Comparison of ENCODE assay signal across 29 cellular contexts in genomic region chr16:17743158-17743557, GRCh38.
"Had no signal": no experiment of that assay in that cellular context is flagged by ENCODE, and none has a peak within 500 bp of the region (broad histone marks: within the 10 kb centered on the region; RNA-seq: fewer than 3 reads in every experiment).

No MANE protein-coding gene starts in this region.

- DNase-seq: dermis blood vessel endothelial cell; effector memory CD8-positive, alpha-beta T cell; erythroblast; heart left ventricle; left cardiac atrium; left lung; mesenchymal stem cell; mucosa of descending colon; naive B cell; right cardiac atrium; stimulated activated CD4-positive, alpha-beta T cell treated with anti-CD3 and anti-CD28 coated beads, Interleukin-12 subunit alpha, Interleukin-12 subunit beta, amount 100 ng/mL, for 4 hours; stimulated activated CD4-positive, alpha-beta T cell treated with anti-CD3 and anti-CD28 coated beads, Interleukin-1b, Interleukin-23, amount 100 ng/mL, for 48 hours; stimulated activated CD4-positive, alpha-beta T cell treated with anti-CD3 and anti-CD28 coated beads, Interleukin-4, amount 100 ng/mL, for 1 hour; stimulated activated naive CD4-positive, alpha-beta T cell treated with Interleukin-2 at 50 U/mL for 16 hours; stomach; thyroid gland; trophoblast cell had no signal

- H3K9ac ChIP-seq: neural progenitor cell had no signal

- H3K4me1 Mint-ChIP-seq: naive B cell; stimulated activated effector memory CD8-positive, alpha-beta T cell treated with anti-CD3 and anti-CD28 coated beads, Interleukin-12 subunit alpha, Interleukin-12 subunit beta, amount 100 ng/mL, for 72 hours had no signal

- H3K9me3 Mint-ChIP-seq: effector memory CD8-positive, alpha-beta T cell; mesothelial cell of epicardium; natural killer cell treated with Interleukin-12 subunit alpha and Interleukin-12 subunit beta and Interleukin-15 and Interleukin-18, amount 100 ng/mL, for 72 hours; neural progenitor cell; stimulated activated effector memory CD8-positive, alpha-beta T cell treated with anti-CD3 and anti-CD28 coated beads, Interleukin-12 subunit alpha, Interleukin-12 subunit beta, amount 100 ng/mL, for 72 hours had no signal

- H3K36me3 ChIP-seq: heart left ventricle, left lung, neural progenitor cell, prostate gland, stomach, thyroid gland, vagina had no signal

- H3K4me2 ChIP-seq: hepatocyte, smooth muscle cell had no signal

- H3K27ac Mint-ChIP-seq: effector memory CD8-positive, alpha-beta T cell; mesothelial cell of epicardium; naive B cell; natural killer cell treated with Interleukin-12 subunit alpha and Interleukin-12 subunit beta and Interleukin-15 and Interleukin-18, amount 100 ng/mL, for 72 hours; neural progenitor cell; stimulated activated effector memory CD8-positive, alpha-beta T cell treated with anti-CD3 and anti-CD28 coated beads, Interleukin-12 subunit alpha, Interleukin-12 subunit beta, amount 100 ng/mL, for 72 hours had no signal

- H3K27me3 ChIP-seq: neural progenitor cell, thyroid gland, vagina had no signal

- ATAC-seq: effector memory CD8-positive, alpha-beta T cell; heart left ventricle; left cardiac atrium; left lung; mucosa of descending colon; natural killer cell treated with Interleukin-12 subunit alpha and Interleukin-12 subunit beta and Interleukin-15 and Interleukin-18, amount 100 ng/mL, for 72 hours; right cardiac atrium; stimulated activated effector memory CD8-positive, alpha-beta T cell treated with anti-CD3 and anti-CD28 coated beads, Interleukin-12 subunit alpha, Interleukin-12 subunit beta, amount 100 ng/mL, for 72 hours had no signal

- H3K4me3 Mint-ChIP-seq: effector memory CD8-positive, alpha-beta T cell; mesothelial cell of epicardium; naive B cell; natural killer cell treated with Interleukin-12 subunit alpha and Interleukin-12 subunit beta and Interleukin-15 and Interleukin-18, amount 100 ng/mL, for 72 hours; neural progenitor cell; stimulated activated effector memory CD8-positive, alpha-beta T cell treated with anti-CD3 and anti-CD28 coated beads, Interleukin-12 subunit alpha, Interleukin-12 subunit beta, amount 100 ng/mL, for 72 hours had no signal

- FAIRE-seq: endometrium, frontal cortex, islet of Langerhans had no signal

- H2AFZ ChIP-seq: hepatocyte, neural progenitor cell had no signal

- H3K4me1 ChIP-seq: heart left ventricle, left lung, prostate gland, stomach, thyroid gland, vagina had no signal

- H3K79me2 ChIP-seq: hepatocyte had no signal

- H3K4me3 ChIP-seq: coronary artery, heart left ventricle, hepatocyte, left lung, mucosa of descending colon, neural progenitor cell, prostate gland, smooth muscle cell, stomach, thyroid gland, vagina had no signal

- H3K36me3 Mint-ChIP-seq: mesothelial cell of epicardium; naive B cell; natural killer cell treated with Interleukin-12 subunit alpha and Interleukin-12 subunit beta and Interleukin-15 and Interleukin-18, amount 100 ng/mL, for 72 hours; neural progenitor cell; stimulated activated effector memory CD8-positive, alpha-beta T cell treated with anti-CD3 and anti-CD28 coated beads, Interleukin-12 subunit alpha, Interleukin-12 subunit beta, amount 100 ng/mL, for 72 hours had no signal

- H3K27ac ChIP-seq: coronary artery, hepatocyte, left lung, neural progenitor cell, prostate gland, stomach, thyroid gland, vagina had no signal

- H3K9me3 ChIP-seq: heart left ventricle, left lung, mucosa of descending colon, prostate gland, stomach, thyroid gland, vagina had no signal
